Comparison of ENCODE assay signal across 29 cellular contexts in genomic region chr4:13268713-13269112, GRCh38.
A peak's percentile ranks its signal among the peaks of the same experiment; 100 is the strongest.
DNase-seq lines count a peak whose midpoint lies in the region; ATAC-seq, FAIRE-seq and TF ChIP-seq lines count a peak whose summit lies in the region.
"Had no signal": no experiment of that assay in that cellular context is flagged by ENCODE, and none has a peak within 500 bp of the region (broad histone marks: within the 10 kb centered on the region; RNA-seq: fewer than 3 reads in every experiment).

No MANE protein-coding gene starts in this region.

- H3K56ac ChIP-seq in H9 (ENCODE audit: insufficient read length, low read depth, low read length) (no peak overlapping the region), H1 (replicated peaks; ENCODE audit: insufficient read length, low read depth, low read length) (no peak overlapping the region)

- H3K27ac ChIP-seq in H9 (ENCODE audit: insufficient read length, low read depth, low read length), result no peak overlapping the region
- peak overlapping the region; percentile 32; the same call in 1 of the 2 replicates for H3K27ac ChIP-seq in HUES64 (ENCODE audit: low read depth, low read length)
- no peak overlapping the region for H3K27ac ChIP-seq in H1 (ENCODE audit: low read depth, low read length)
- no peak overlapping the region for H3K27ac ChIP-seq in heart left ventricle
- H3K27ac ChIP-seq: BLaER1 had no signal

- no peak overlapping the region for H4K5ac ChIP-seq in H9 (ENCODE audit: insufficient read length, low read depth, low read length)
- no peak overlapping the region for H4K5ac ChIP-seq in H1 (ENCODE audit: insufficient read length, low read depth, low read length)

- no CpG with 5 or more reads among the region's 4 CpGs for WGBS in H9 (ENCODE audit: extremely low coverage, insufficient read length, low lambda C conversion rate)
- 59% methylated on average over 3 of the region's 4 CpGs for WGBS in HUES64
- 58% methylated on average over 4 of the region's 4 CpGs; no CpG with 5 or more reads in 1 of the 2 experiments for WGBS in H1 (ENCODE audit: extremely low coverage in 1 of 2, insufficient coverage in 1 of 2, insufficient read length in 1 of 2, insufficient replicate concordance in 2 of 2, low coverage in 1 of 2, low lambda C conversion rate in 2 of 2, missing lambda C conversion rate in 1 of 2), 2 experiments
- WGBS in heart left ventricle, 4 donors, result 78 to 84% (median 83%) methylated on average over 4 of the region's 4 CpGs

- H4K8ac ChIP-seq in H9 (replicated peaks; ENCODE audit: insufficient read length, low read depth, low read length) (no peak overlapping the region), H1 (ENCODE audit: extremely low read depth, insufficient read depth, low read length) (no peak overlapping the region)

- no peaks in the 10 kb centered on the region for H3K27me3 Mint-ChIP-seq in H9 (ENCODE audit: low read depth)
- H3K27me3 Mint-ChIP-seq: CD4-positive, alpha-beta memory T cell; CD4-positive, CD25-positive, alpha-beta regulatory T cell had no signal

- H3K4me3 ChIP-seq in HUES64 (ENCODE audit: low read length) (no peak overlapping the region), H1 (ENCODE audit: extremely low read depth in 1 of 4, insufficient read depth in 2 of 4, low read depth in 3 of 4, low read length in 4 of 4) (no peak overlapping the region), iPS-15b (ENCODE audit: low read depth, low read length) (peak overlapping the region; percentile 4), heart left ventricle (no peak overlapping the region)
- H3K4me3 ChIP-seq: BLaER1, GM12878 had no signal

- H2AK5ac ChIP-seq in H9 (ENCODE audit: insufficient read length, low read length) (no peak overlapping the region), H1 (ENCODE audit: low read depth, low read length) (no peak overlapping the region)

- H3K23ac ChIP-seq in H9 (ENCODE audit: insufficient read length, low read depth, low read length) (no peak overlapping the region), H1 (ENCODE audit: insufficient read length) (no peak overlapping the region)

- peak; percentile 7 for FAIRE-seq in H1 (lab: Jason Lieb, UNC)
- FAIRE-seq: A204.1, GM12878, GM12892, GM18507 had no signal

- H3K14ac ChIP-seq in H9 (ENCODE audit: insufficient read depth, low read length) (no peak overlapping the region), H1 (ENCODE audit: insufficient read length) (no peak overlapping the region)

- no peak overlapping the region for H2BK15ac ChIP-seq in H9 (ENCODE audit: low read depth, low read length)
- no peak overlapping the region for H2BK15ac ChIP-seq in H1 (ENCODE audit: low read length)

- no peak for TF ChIP-seq EP300 in H1 (IDR thresholded peaks at IDR 0.05; ENCODE audit: borderline replicate concordance in 1 of 2, low read depth in 2 of 2, low read length in 2 of 2)

- peak overlapping the region in 2 of 3 experiments; percentile 21 to 44; a peak in 3 of 7 replicates for H3K27ac Mint-ChIP-seq in H9
- H3K27ac Mint-ChIP-seq: CD4-positive, alpha-beta memory T cell; CD4-positive, CD25-positive, alpha-beta regulatory T cell; CD8-positive, alpha-beta memory T cell had no signal

- H3K9me3 Mint-ChIP-seq in H9, result peaks cover 9 to 13% of the 10 kb centered on the region in 2 experiments; a peak in 4 of 5 replicates

- H3K9ac ChIP-seq in H9 (ENCODE audit: extremely low read depth, insufficient read length, low read length) (no peak overlapping the region), HUES64 (ENCODE audit: low read depth, low read length) (no peak overlapping the region), H1 (replicated peaks in 1 of 4; ENCODE audit: extremely low read depth in 1 of 4, low read depth in 3 of 4, low read length in 3 of 4) (no peak overlapping the region), iPS-15b (ENCODE audit: low read depth, low read length) (no peak overlapping the region)
- H3K9ac ChIP-seq: BLaER1 had no signal

- peaks cover 24 to 27% of the 10 kb centered on the region in 2 experiments for H3K4me1 Mint-ChIP-seq in H9
- H3K4me1 Mint-ChIP-seq: CD14-positive monocyte; CD4-positive, alpha-beta memory T cell; CD4-positive, CD25-positive, alpha-beta regulatory T cell; CD8-positive, alpha-beta memory T cell had no signal

- H3K4me2 ChIP-seq in H9 (ENCODE audit: insufficient read depth, insufficient read length, low read length) (no peak overlapping the region), H1 (ENCODE audit: insufficient read depth in 1 of 2, low read depth in 2 of 2, low read length in 2 of 2) (peak overlapping the region in 1 of 2 experiments; percentile 4; a peak in 1 of 4 replicates)
- H3K4me2 ChIP-seq: BLaER1 had no signal

- DNase-seq in H9 (no peak), H1 (ENCODE audit: low read depth in 1 of 2, low spot score in 2 of 2) (no peak), heart left ventricle (no peak)
- DNase-seq: 8988T; ACHN; BE2C; C1 segment of cervical spinal cord; CD4-positive, alpha-beta memory T cell; CD4-positive, CD25-positive, alpha-beta regulatory T cell; CD8-positive, alpha-beta memory T cell; COR-L47; DMS 273 treated with DMSO at 0.1 percent for 48 hours; DMS153; DMS53; DMS79; DND-41; EL; GDM1 had no signal

- TF ChIP-seq POLR2A in H1 (IDR thresholded peaks at IDR 0.05; ENCODE audit: control extremely low read depth in 1 of 2, low read depth in 2 of 2, low read length in 2 of 2) (no peak), heart left ventricle (IDR thresholded peaks at IDR 0.05) (no peak)

- no peak overlapping the region for H4K91ac ChIP-seq in H9 (ENCODE audit: insufficient read length, low read depth, low read length)
- H4K91ac ChIP-seq in H1 (replicated peaks; ENCODE audit: insufficient read length, low read length), result no peak overlapping the region

- H2BK20ac ChIP-seq in H9 (ENCODE audit: low read depth, low read length, poor library complexity, severe bottlenecking), result no peak overlapping the region
- H2BK20ac ChIP-seq in H1 (ENCODE audit: low read length), result no peak overlapping the region

- H3K9me3 ChIP-seq in H9 (ENCODE audit: control insufficient read depth, low read depth, low read length) (no peaks in the 10 kb centered on the region), HUES64 (ENCODE audit: insufficient read depth, low read depth, low read length) (peaks cover 5% of the 10 kb centered on the region; the same call in 1 of the 2 replicates), H1 (ENCODE audit: insufficient read depth in 2 of 2, low read depth in 1 of 2, low read length in 1 of 2) (no peaks in the 10 kb centered on the region), iPS-15b (ENCODE audit: control insufficient read depth, insufficient read depth, low read length) (no peaks in the 10 kb centered on the region), heart left ventricle (peaks cover 0 to 30% (median 13%) of the 10 kb centered on the region in 12 donors)
- H3K9me3 ChIP-seq: BE2C had no signal

- no peak for TF ChIP-seq RAD21 in H1 (IDR thresholded peaks at IDR 0.05 in 1 of 2, conservative IDR thresholded peaks at IDR 0.05 in 1 of 2; ENCODE audit: low read depth in 2 of 2, low read length in 2 of 2)

- H2BK5ac ChIP-seq in H9 (ENCODE audit: insufficient read length, low read length) (no peak overlapping the region), H1 (ENCODE audit: low read depth, low read length) (no peak overlapping the region)

- H4K20me1 ChIP-seq in H9 (ENCODE audit: control insufficient read depth, insufficient read depth, insufficient read length) (no peaks in the 10 kb centered on the region), H1 (replicated peaks in 1 of 2; ENCODE audit: control insufficient read depth in 1 of 2, insufficient read depth in 2 of 2, low read length in 2 of 2) (no peaks in the 10 kb centered on the region)
- H4K20me1 ChIP-seq: BLaER1 had no signal

- H2AFZ ChIP-seq in H9 (ENCODE audit: low read length), result no peak overlapping the region
- no peak overlapping the region for H2AFZ ChIP-seq in H1 (ENCODE audit: low read length)

- H2BK12ac ChIP-seq in H9 (ENCODE audit: insufficient read length, low read depth, low read length) (no peak overlapping the region), H1 (ENCODE audit: low read depth, low read length) (no peak overlapping the region)

- ATAC-seq in GM21717 (IDR thresholded peaks at IDR 0.05; ENCODE audit: unreplicated experiment) (no peak), heart left ventricle (no peak), HG02610 (IDR thresholded peaks at IDR 0.05; ENCODE audit: unreplicated experiment) (no peak), HG02759 (IDR thresholded peaks at IDR 0.05; ENCODE audit: unreplicated experiment) (no peak)
- ATAC-seq: GM12878 had no signal

- H3K4me1 ChIP-seq in H9 (ENCODE audit: insufficient read depth, low read length), result peaks cover 3% of the 10 kb centered on the region; the same call in 1 of the 2 replicates
- peaks cover 16% of the 10 kb centered on the region for H3K4me1 ChIP-seq in HUES64 (ENCODE audit: insufficient read depth, low read length)
- peaks cover 0 to 15% (median 3%) of the 10 kb centered on the region in 4 experiments; a peak in 4 of 7 replicates for H3K4me1 ChIP-seq in H1 (replicated peaks in 1 of 4; ENCODE audit: control insufficient read depth in 3 of 4, insufficient read depth in 4 of 4, low read length in 3 of 4)
- peaks cover 14% of the 10 kb centered on the region for H3K4me1 ChIP-seq in iPS-15b (ENCODE audit: control insufficient read depth, insufficient read depth, low read length)
- no peaks in the 10 kb centered on the region for H3K4me1 ChIP-seq in heart left ventricle
- H3K4me1 ChIP-seq: BE2C, BLaER1 had no signal

- POLR2A ChIA-PET in H1 (lab: Charles Lee; ENCODE audit: partially characterized antibody), result no interaction called here

- TF ChIP-seq CTCF in H9 (conservative IDR thresholded peaks at IDR 0.05), result no peak
- TF ChIP-seq CTCF in H1 (IDR thresholded peaks at IDR 0.05; ENCODE audit: control extremely low read depth in 1 of 3, insufficient read depth in 1 of 3, low read depth in 1 of 3, low read length in 3 of 3), result no peak
- no peak for TF ChIP-seq CTCF in heart left ventricle (IDR thresholded peaks at IDR 0.05)

- H3K27me3 ChIP-seq in H9 (ENCODE audit: insufficient read depth, low read length), result no peaks in the 10 kb centered on the region
- no peaks in the 10 kb centered on the region for H3K27me3 ChIP-seq in HUES64 (ENCODE audit: insufficient read depth, low read length)
- H3K27me3 ChIP-seq in H1 (replicated peaks in 1 of 4; ENCODE audit: control insufficient read depth in 3 of 4, extremely low read depth in 1 of 4, insufficient read depth in 3 of 4, low read length in 3 of 4), result peaks cover 0 to 1% (median 0%) of the 10 kb centered on the region in 4 experiments; a peak in 1 of 7 replicates
- H3K27me3 ChIP-seq in iPS-15b (ENCODE audit: control insufficient read depth, insufficient read depth, low read length), result no peaks in the 10 kb centered on the region
- no peaks in the 10 kb centered on the region for H3K27me3 ChIP-seq in heart left ventricle
- H3K27me3 ChIP-seq: BE2C, BLaER1 had no signal

- H3K36me3 ChIP-seq in HUES64 (ENCODE audit: insufficient read depth, low read length) (no peaks in the 10 kb centered on the region), H1 (ENCODE audit: control insufficient read depth in 2 of 4, insufficient read depth in 4 of 4, low read length in 3 of 4) (no peaks in the 10 kb centered on the region), iPS-15b (ENCODE audit: control insufficient read depth, insufficient read depth, low read length) (no peaks in the 10 kb centered on the region), heart left ventricle (no peaks in the 10 kb centered on the region)
- H3K36me3 ChIP-seq: BE2C, BLaER1 had no signal

- H3K18ac ChIP-seq in H9 (ENCODE audit: insufficient read length, low read depth, low read length), result no peak overlapping the region
- no peak overlapping the region for H3K18ac ChIP-seq in H1 (ENCODE audit: extremely low read depth, low read length)

- CTCF ChIA-PET in H1 (lab: Charles Lee; ENCODE audit: partially characterized antibody), result interaction anchor here (0.9 to 1.1 kb wide), 2 partner anchors 10 to 20 kb away, joined by 3 read pairs; no protein-coding TSS in a partner anchor

- H2BK120ac ChIP-seq in H9 (ENCODE audit: low read depth, low read length, poor library complexity, severe bottlenecking) (no peak overlapping the region), H1 (replicated peaks; ENCODE audit: low read depth, low read length) (no peak overlapping the region)

- H3K4me3 Mint-ChIP-seq in H9, result peak overlapping the region in 1 of 2 experiments; percentile 21; a peak in 1 of 5 replicates
- H3K4me3 Mint-ChIP-seq: CD14-positive monocyte; CD4-positive, alpha-beta memory T cell; CD4-positive, CD25-positive, alpha-beta regulatory T cell; CD8-positive, alpha-beta memory T cell had no signal

- no peak overlapping the region for H3K4ac ChIP-seq in H9 (ENCODE audit: low read depth, low read length)
- H3K4ac ChIP-seq in H1 (replicated peaks; ENCODE audit: insufficient read length, low read depth, low read length), result no peak overlapping the region

- H3K79me1 ChIP-seq in H9 (ENCODE audit: insufficient read depth, low read depth, low read length, poor library complexity, severe bottlenecking) (no peaks in the 10 kb centered on the region), H1 (ENCODE audit: low read depth, low read length) (no peaks in the 10 kb centered on the region)

- H3K79me2 ChIP-seq in H9 (ENCODE audit: insufficient read depth, low read length) (no peaks in the 10 kb centered on the region), H1 (ENCODE audit: control insufficient read depth in 1 of 2, insufficient read depth in 2 of 2, low read length in 2 of 2) (no peaks in the 10 kb centered on the region)

- H3K36me3 Mint-ChIP-seq in H9 (ENCODE audit: insufficient read depth in 1 of 3, low read depth in 3 of 3), result peaks cover 0 to 6% (median 2%) of the 10 kb centered on the region in 3 experiments; a peak in 6 of 7 replicates
- H3K36me3 Mint-ChIP-seq: CD14-positive monocyte; CD4-positive, CD25-positive, alpha-beta regulatory T cell had no signal

- no peaks in the 10 kb centered on the region for H3K23me2 ChIP-seq in H9 (ENCODE audit: insufficient read length, low read depth, low read length, poor library complexity, severe bottlenecking)
- no peaks in the 10 kb centered on the region for H3K23me2 ChIP-seq in H1 (ENCODE audit: low read depth, low read length)

- intact Hi-C loops in heart left ventricle (cut with DNase I), result no loop called here

- H3T11ph ChIP-seq in H9 (ENCODE audit: low read length), result no peak overlapping the region
